1 cellular context compared by ENCODE assay signal in the genomic region with DNA sequence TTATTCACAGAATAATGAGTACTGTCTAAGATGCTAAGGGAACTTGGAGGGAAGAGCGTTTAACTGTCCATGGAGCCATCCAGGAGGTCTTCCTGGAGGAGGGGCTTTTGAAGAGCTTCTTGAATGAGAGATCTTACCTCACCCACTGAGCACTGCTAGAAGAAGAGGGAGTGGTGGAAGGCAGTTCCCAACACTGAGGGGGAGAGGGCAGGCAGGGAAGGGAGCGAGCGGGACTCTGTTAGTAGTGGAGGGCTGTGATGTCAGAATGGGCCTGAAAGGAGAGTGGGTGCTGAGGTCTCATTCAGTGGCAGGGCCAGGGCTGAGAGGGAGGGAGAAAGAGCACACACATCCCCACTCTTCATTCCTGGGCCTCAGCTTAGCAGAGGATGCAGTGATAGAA.
TF ChIP-seq lines count a peak whose summit lies in the region.

No MANE protein-coding gene starts in this region.

TF ChIP-seq in H1, 55 proteins besides CTCF, POLR2A, EP300 and RAD21:
- no peak for TF ChIP-seq CTBP2 (IDR thresholded peaks at IDR 0.05; ENCODE audit: borderline replicate concordance, insufficient read depth, insufficient read length, low read length)
- TF ChIP-seq, protein P1, sequence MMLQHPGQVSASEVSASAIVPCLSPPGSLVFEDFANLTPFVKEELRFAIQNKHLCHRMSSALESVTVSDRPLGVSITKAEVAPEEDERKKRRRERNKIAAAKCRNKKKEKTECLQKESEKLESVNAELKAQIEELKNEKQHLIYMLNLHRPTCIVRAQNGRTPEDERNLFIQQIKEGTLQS (IDR thresholded peaks at IDR 0.05; ENCODE audit: insufficient read depth, low read depth, low read length), result no peak
- no peak for TF ChIP-seq NRF1 (IDR thresholded peaks at IDR 0.05; ENCODE audit: low read depth, low read length)
- TF ChIP-seq SIRT6 (IDR thresholded peaks at IDR 0.05; ENCODE audit: low read length), result no peak
- TF ChIP-seq RNF2 (IDR thresholded peaks at IDR 0.05; ENCODE audit: borderline replicate concordance, low read depth, low read length, missing control alignments, poor library complexity, severe bottlenecking), result no peak
- no peak for TF ChIP-seq ZNF274 (IDR thresholded peaks at IDR 0.05; ENCODE audit: borderline replicate concordance, extremely low read depth, low read length)
- TF ChIP-seq HDAC6 (IDR thresholded peaks at IDR 0.05; ENCODE audit: low read depth, low read length), result no peak
- TF ChIP-seq PHF8 (conservative IDR thresholded peaks at IDR 0.05; ENCODE audit: low read depth, low read length), result no peak
- TF ChIP-seq KDM1A (IDR thresholded peaks at IDR 0.05; ENCODE audit: borderline replicate concordance, low read length), result no peak
- no peak for TF ChIP-seq KDM5A (IDR thresholded peaks at IDR 0.05; ENCODE audit: low read length)
- no peak for TF ChIP-seq RXRA (IDR thresholded peaks at IDR 0.05; ENCODE audit: insufficient read depth, low read depth, low read length)
- no peak for TF ChIP-seq TAF1 (IDR thresholded peaks at IDR 0.05; ENCODE audit: low read depth, low read length)
- TF ChIP-seq TCF12 (IDR thresholded peaks at IDR 0.05; ENCODE audit: low read depth, low read length), result no peak
- TF ChIP-seq, protein P2, sequence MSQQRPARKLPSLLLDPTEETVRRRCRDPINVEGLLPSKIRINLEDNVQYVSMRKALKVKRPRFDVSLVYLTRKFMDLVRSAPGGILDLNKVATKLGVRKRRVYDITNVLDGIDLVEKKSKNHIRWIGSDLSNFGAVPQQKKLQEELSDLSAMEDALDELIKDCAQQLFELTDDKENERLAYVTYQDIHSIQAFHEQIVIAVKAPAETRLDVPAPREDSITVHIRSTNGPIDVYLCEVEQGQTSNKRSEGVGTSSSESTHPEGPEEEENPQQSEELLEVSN (IDR thresholded peaks at IDR 0.05), result no peak
- TF ChIP-seq POU5F1 (IDR thresholded peaks at IDR 0.05; ENCODE audit: low read depth, low read length), result no peak
- TF ChIP-seq EZH2 (IDR thresholded peaks at IDR 0.05; ENCODE audit: low read depth, low read length, severe bottlenecking), result no peak
